Comparison of ENCODE assay signal across 23 cellular contexts in the genomic region with DNA sequence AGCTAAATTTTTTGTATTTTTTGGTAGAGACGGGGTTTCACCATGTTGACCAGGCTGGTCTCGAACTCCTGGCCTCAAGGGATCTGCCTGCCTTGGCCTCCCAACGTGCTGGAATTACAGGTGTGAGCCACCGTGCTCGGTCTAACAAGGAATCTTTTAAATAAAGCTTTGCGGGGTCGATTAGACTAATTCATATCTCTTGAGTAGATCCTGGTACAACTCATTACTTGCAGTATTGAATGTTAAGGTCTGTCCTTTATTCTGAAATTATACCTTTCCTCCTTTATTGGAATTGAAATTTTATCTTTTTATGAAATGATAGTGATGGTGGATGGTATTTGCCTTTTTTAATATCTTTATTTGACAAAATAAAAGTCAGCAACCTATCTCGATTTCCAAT.
"Had no signal": no experiment of that assay in that cellular context is flagged by ENCODE, and none has a peak within 500 bp of the region (broad histone marks: within the 10 kb centered on the region; RNA-seq: fewer than 3 reads in every experiment).

No MANE protein-coding gene starts in this region.

- H3K36me3 ChIP-seq: Peyer's patch had no signal

- H3K27me3 ChIP-seq: Peyer's patch had no signal

- H3K9me3 Mint-ChIP-seq: activated naive CD4-positive, alpha-beta T cell treated with anti-CD3 and anti-CD28 coated beads for 36 hours; activated T-helper 17 cell treated with anti-CD3 and anti-CD28 coated beads, Interleukin-2, amount 50 U/mL, for 72 hours; WTC11 had no signal

- ATAC-seq: activated CD8-positive, alpha-beta memory T cell treated with anti-CD3 and anti-CD28 coated beads, Interleukin-2, amount 10 ng/mL, durations not matched to agents 7 days and 5 days; activated T-helper 17 cell treated with anti-CD3 and anti-CD28 coated beads, Interleukin-2, amount 50 U/mL, for 72 hours; T-helper 17 cell; WTC11 had no signal

- H3K27me3 Mint-ChIP-seq: activated CD8-positive, alpha-beta memory T cell treated with anti-CD3 and anti-CD28 coated beads, Interleukin-2, amount 10 ng/mL, durations not matched to agents 7 days and 5 days; activated naive CD8-positive, alpha-beta T cell; activated T-helper 17 cell treated with anti-CD3 and anti-CD28 coated beads, Interleukin-2, amount 50 U/mL, for 72 hours; T-helper 17 cell had no signal

- H3K4me3 Mint-ChIP-seq: activated CD8-positive, alpha-beta memory T cell treated with anti-CD3 and anti-CD28 coated beads, Interleukin-2, amount 10 ng/mL, durations not matched to agents 7 days and 5 days; activated naive CD4-positive, alpha-beta T cell treated with anti-CD3 and anti-CD28 coated beads for 36 hours; activated naive CD8-positive, alpha-beta T cell; activated T-helper 17 cell treated with anti-CD3 and anti-CD28 coated beads, Interleukin-2, amount 50 U/mL, for 72 hours; brain; T-helper 17 cell; WTC11 had no signal

- H3K36me3 Mint-ChIP-seq: activated CD8-positive, alpha-beta memory T cell treated with anti-CD3 and anti-CD28 coated beads, Interleukin-2, amount 10 ng/mL, durations not matched to agents 7 days and 5 days; activated naive CD8-positive, alpha-beta T cell; brain; WTC11 had no signal

- H3K9me3 ChIP-seq: Peyer's patch had no signal

- H3K27ac ChIP-seq: Peyer's patch had no signal

- DNase-seq: activated CD4-positive, alpha-beta T cell treated with anti-CD3 and anti-CD28 coated beads for 48 hours; activated CD4-positive, alpha-beta T cell treated with anti-CD3 and anti-CD28 coated beads, Interleukin-2, amount 50 U/mL, for 48 hours; activated CD4-positive, CD25-positive, alpha-beta regulatory T cell treated with anti-CD3 and anti-CD28 coated beads, Interleukin-2, amount 50 U/mL, for 72 hours; activated CD8-positive, alpha-beta memory T cell treated with anti-CD3 and anti-CD28 coated beads, Interleukin-2, amount 10 ng/mL, durations not matched to agents 7 days and 5 days; activated gamma-delta T cell; activated naive CD4-positive, alpha-beta T cell treated with anti-CD3 and anti-CD28 coated beads for 36 hours; activated T-cell treated with anti-CD3 and anti-CD28 coated beads, Interleukin-2, amount 50 U/mL, for 48 hours; amygdala; MM.1S; NCI-H1105; NCI-H1436; NCI-H1694 treated with DMSO at 0.1 percent for 48 hours; NCI-H2029 treated with DMSO at 0.1 percent for 48 hours; NCI-H510A treated with DMSO at 0.1 percent for 48 hours; NCI-H69; Peyer's patch; SIG-M5; T-helper 17 cell; T-helper 9 cell had no signal

- H3K27ac Mint-ChIP-seq: activated CD8-positive, alpha-beta memory T cell treated with anti-CD3 and anti-CD28 coated beads, Interleukin-2, amount 10 ng/mL, durations not matched to agents 7 days and 5 days; activated naive CD4-positive, alpha-beta T cell treated with anti-CD3 and anti-CD28 coated beads for 36 hours; activated naive CD8-positive, alpha-beta T cell; brain; T-helper 17 cell; WTC11 had no signal

- H3K4me3 ChIP-seq: Peyer's patch had no signal
